8 cellular contexts compared by ENCODE assay signal in the genomic region with DNA sequence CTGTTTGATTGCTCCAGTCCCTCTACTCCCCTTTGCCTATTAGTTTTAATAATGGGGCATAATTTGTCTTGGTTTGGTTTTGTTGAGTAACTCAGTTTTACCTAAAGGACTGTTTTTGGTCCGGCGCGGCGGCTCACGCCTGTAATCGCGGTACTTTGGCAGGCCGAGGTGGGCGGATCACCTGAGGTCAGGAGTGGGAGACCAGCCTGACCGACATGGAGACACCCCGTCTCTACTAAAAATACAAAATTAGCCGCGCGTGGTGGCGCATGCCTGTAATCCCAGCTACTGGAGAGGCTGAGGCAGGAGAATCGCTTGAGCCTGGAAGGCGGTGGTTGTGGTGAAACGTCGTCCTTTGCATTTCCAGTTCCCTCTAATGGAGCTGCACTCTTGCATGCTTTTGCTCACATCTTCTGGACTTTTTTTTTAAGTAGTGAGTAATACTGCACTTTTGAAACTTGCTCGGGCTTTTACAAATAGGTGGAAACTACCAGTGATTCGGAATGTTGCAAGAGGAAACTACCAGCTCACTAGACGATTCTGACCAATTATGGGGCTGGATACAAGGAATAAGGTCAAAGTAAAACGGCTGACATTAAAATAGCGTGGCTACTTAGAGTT. TPM values are rescaled to one million over a fixed set of nuclear protein-coding genes. Genes with fewer than 3 reads are reported as not detected.
DNase-seq lines count a peak whose midpoint lies in the region; ATAC-seq, FAIRE-seq and TF ChIP-seq lines count a peak whose summit lies in the region.

No MANE protein-coding gene starts in this region.

- peak overlapping the region; percentile 78 for H3K4me3 Mint-ChIP-seq in activated naive CD8-positive, alpha-beta T cell treated with anti-CD3 and anti-CD28 coated beads, Interleukin-2, amount 10 ng/mL, durations not matched to agents 7 days and 5 days

- H3K4me3 ChIP-seq in NB4 (ENCODE audit: low read depth, low read length) = peak overlapping the region; percentile 62
- H3K4me3 ChIP-seq in iPS-20b (ENCODE audit: low read length) = peak overlapping the region; percentile 43; the same call in 1 of the 2 replicates

- H3K9ac ChIP-seq in iPS-20b (ENCODE audit: low read depth, low read length) = peak overlapping the region; percentile 46; the same call in 1 of the 2 replicates

- TF ChIP-seq POLR2A in NB4 (IDR thresholded peaks at IDR 0.05; ENCODE audit: extremely low read depth, insufficient read length) = no peak

- H3K36me3 Mint-ChIP-seq in activated naive CD8-positive, alpha-beta T cell treated with anti-CD3 and anti-CD28 coated beads, Interleukin-2, amount 10 ng/mL, durations not matched to agents 7 days and 5 days = peaks cover 15% of the 10 kb centered on the region

- no peaks in the 10 kb centered on the region for H3K9me3 Mint-ChIP-seq in activated naive CD8-positive, alpha-beta T cell treated with anti-CD3 and anti-CD28 coated beads, Interleukin-2, amount 10 ng/mL, durations not matched to agents 7 days and 5 days

- peaks cover 15% of the 10 kb centered on the region for H3K4me1 Mint-ChIP-seq in activated naive CD8-positive, alpha-beta T cell treated with anti-CD3 and anti-CD28 coated beads, Interleukin-2, amount 10 ng/mL, durations not matched to agents 7 days and 5 days

- ATAC-seq in GM18511 (IDR thresholded peaks at IDR 0.05; ENCODE audit: unreplicated experiment) (peak; percentile 17), HG02610 (IDR thresholded peaks at IDR 0.05; ENCODE audit: unreplicated experiment) (peak; percentile 24)
- ATAC-seq in activated naive CD8-positive, alpha-beta T cell treated with anti-CD3 and anti-CD28 coated beads, Interleukin-2, amount 10 ng/mL, durations not matched to agents 7 days and 5 days (ENCODE audit: low read depth) = peak; percentile 5

- H3K9me3 ChIP-seq in iPS-20b (ENCODE audit: insufficient read depth, low read depth, low read length) = no peaks in the 10 kb centered on the region

- no peaks in the 10 kb centered on the region for H3K4me1 ChIP-seq in iPS-20b (ENCODE audit: insufficient read depth, low read length)

- H3K27me3 ChIP-seq in iPS-20b (ENCODE audit: insufficient read depth, low read length) = no peaks in the 10 kb centered on the region

- FAIRE-seq in frontal cortex (lab: Jason Lieb, UNC) = no peak

- POLR2A ChIA-PET in activated naive CD8-positive, alpha-beta T cell treated with anti-CD3 and anti-CD28 coated beads, Interleukin-2, amount 10 ng/mL, durations not matched to agents 7 days and 5 days (lab: Charles Lee) = interaction anchor here (0.5 to 3.3 kb wide), 17 partner anchors 8 to 1128 kb away, joined by 3 to 23 read pairs (median 4); a partner anchor contains a TSS

- peaks cover 57% of the 10 kb centered on the region for H3K36me3 ChIP-seq in iPS-20b (ENCODE audit: insufficient read depth, low read depth, low read length)

- H3K27ac Mint-ChIP-seq in activated naive CD8-positive, alpha-beta T cell treated with anti-CD3 and anti-CD28 coated beads, Interleukin-2, amount 10 ng/mL, durations not matched to agents 7 days and 5 days = peak overlapping the region; percentile 83

- TF ChIP-seq CTCF in NB4 (IDR thresholded peaks at IDR 0.05; ENCODE audit: low read depth, low read length) = no peak

- peak; percentile 85 for DNase-seq in NB4 (ENCODE audit: low read depth)
- DNase-seq in activated naive CD8-positive, alpha-beta T cell treated with anti-CD3 and anti-CD28 coated beads, Interleukin-2, amount 10 ng/mL, durations not matched to agents 7 days and 5 days = peak; percentile 35
- peak; percentile 33 to 40 for DNase-seq in stimulated activated CD4-positive, alpha-beta T cell treated with anti-CD3 and anti-CD28 coated beads, Interleukin-2, amount 100 ng/mL, for 24 hours
- no peak for DNase-seq in NCI-H146 treated with DMSO at 0.1 percent for 48 hours (lab: John Stamatoyannopoulos, UW; ENCODE audit: unreplicated experiment)
- no peak for DNase-seq in frontal cortex (ENCODE audit: low spot score in 2 of 2)

- H3K27ac ChIP-seq in iPS-20b (ENCODE audit: low read length) = peak overlapping the region; percentile 16

- no peaks in the 10 kb centered on the region for H3K27me3 Mint-ChIP-seq in activated naive CD8-positive, alpha-beta T cell treated with anti-CD3 and anti-CD28 coated beads, Interleukin-2, amount 10 ng/mL, durations not matched to agents 7 days and 5 days

RNA-seq across cellular contexts. Expression of a gene that starts 0.7 kb away (rescaled TPM):
- 10 to 100 TPM; 38.5 TPM for total RNA-seq in activated naive CD8-positive, alpha-beta T cell treated with anti-CD3 and anti-CD28 coated beads, Interleukin-2, amount 10 ng/mL, durations not matched to agents 7 days and 5 days
- 7.3 TPM for total RNA-seq in frontal cortex

RNA-seq across cellular contexts. Expression of a gene that starts 33.1 kb away (rescaled TPM):
- total RNA-seq in activated naive CD8-positive, alpha-beta T cell treated with anti-CD3 and anti-CD28 coated beads, Interleukin-2, amount 10 ng/mL, durations not matched to agents 7 days and 5 days = 100 to 1,000 TPM; 255 to 294 TPM
- 405 TPM for total RNA-seq in frontal cortex

RNA-seq across cellular contexts. Expression of a gene that starts 51.1 kb away (rescaled TPM):
- total RNA-seq in activated naive CD8-positive, alpha-beta T cell treated with anti-CD3 and anti-CD28 coated beads, Interleukin-2, amount 10 ng/mL, durations not matched to agents 7 days and 5 days = under 1 TPM in 1 of 2 experiments, not detected in 1; 0.40 TPM
- total RNA-seq in frontal cortex = not detected

Comparison
In these comparisons a context has a peak if more than half of its experiments do, and no peak if none do; other contexts are left out.
1. DNase-seq: peak in NB4 (single experiment), activated naive CD8-positive, alpha-beta T cell treated with anti-CD3 and anti-CD28 coated beads, Interleukin-2, amount 10 ng/mL, durations not matched to agents 7 days and 5 days (single experiment) and stimulated activated CD4-positive, alpha-beta T cell treated with anti-CD3 and anti-CD28 coated beads, Interleukin-2, amount 100 ng/mL, for 24 hours (2 of 2); none in NCI-H146 treated with DMSO at 0.1 percent for 48 hours (single experiment) and frontal cortex (0 of 2).
2. Peak in every context shown above with its lines, with median percentiles within 50 percentile points of each other: ATAC-seq.